20 cellular contexts compared by ENCODE assay signal in the genomic region with DNA sequence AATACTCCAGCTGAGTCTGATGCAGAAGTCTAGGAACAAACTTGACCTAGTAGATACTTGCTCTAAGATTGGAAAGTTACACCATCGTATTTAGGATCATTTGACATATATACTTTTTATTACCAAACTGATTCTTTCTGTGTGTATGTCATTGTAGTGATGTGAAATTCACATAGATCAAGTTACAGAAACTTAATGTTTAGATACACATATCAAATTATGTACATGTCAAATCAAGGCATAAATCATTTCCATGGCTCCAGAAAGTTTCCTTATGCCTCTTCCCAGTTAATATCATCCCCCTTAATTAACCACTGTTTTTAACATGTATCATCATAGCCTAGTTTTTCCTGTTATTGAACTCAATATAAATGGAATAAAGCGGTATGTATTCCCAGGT.
"Had no signal": no experiment of that assay in that cellular context is flagged by ENCODE, and none has a peak within 500 bp of the region (broad histone marks: within the 10 kb centered on the region; RNA-seq: fewer than 3 reads in every experiment).

No MANE protein-coding gene starts in this region.

- H3K27ac Mint-ChIP-seq: activated CD4-positive, alpha-beta T cell treated with anti-CD3 and anti-CD28 coated beads for 36 hours; activated naive CD8-positive, alpha-beta T cell; activated T-helper 1 cell treated with anti-CD3 and anti-CD28 coated beads, Interleukin-12 subunit alpha, Interleukin-12 subunit beta, Interleukin-2, Interleukin-4 antibody, amounts not matched to agents 30 ng/mL and 10 ng/mL and 1 ng/mL, durations not matched to agents 14 hours and 24 hours and 36 hours; natural killer cell treated with Interleukin-12 subunit alpha and Interleukin-12 subunit beta and Interleukin-15 and Interleukin-18, amount 100 ng/mL, for 72 hours; stimulated activated memory B cell treated with anti-CD40 and anti-IgM and Interleukin-4, amounts not matched to agents 10 μg/mL and 1 μg/mL and 100 μg/mL, for 72 hours had no signal

- H3K27me3 Mint-ChIP-seq: activated CD4-positive, alpha-beta T cell treated with anti-CD3 and anti-CD28 coated beads for 36 hours; activated naive CD8-positive, alpha-beta T cell; natural killer cell treated with Interleukin-12 subunit alpha and Interleukin-12 subunit beta and Interleukin-15 and Interleukin-18, amount 100 ng/mL, for 72 hours; stimulated activated memory B cell treated with anti-CD40 and anti-IgM and Interleukin-4, amounts not matched to agents 10 μg/mL and 1 μg/mL and 100 μg/mL, for 72 hours had no signal

- H3K4me1 Mint-ChIP-seq: activated CD4-positive, alpha-beta T cell treated with anti-CD3 and anti-CD28 coated beads for 36 hours; stimulated activated memory B cell treated with anti-CD40 and anti-IgM and Interleukin-4, amounts not matched to agents 10 μg/mL and 1 μg/mL and 100 μg/mL, for 72 hours had no signal

- H3K9me3 ChIP-seq: neutrophil, thoracic aorta had no signal

- H2AFZ ChIP-seq: hepatocyte, parathyroid adenoma had no signal

- H3K27ac ChIP-seq: brain microvascular endothelial cell, hepatocyte, neutrophil, parathyroid adenoma, right lobe of liver, spleen, thoracic aorta had no signal

- DNase-seq: activated CD4-positive, alpha-beta T cell treated with anti-CD3 and anti-CD28 coated beads, Interleukin-2, amount 50 U/mL, for 48 hours; activated gamma-delta T cell treated with Interleukin-2 at 50 U/mL for 16 hours; cortex of kidney; erythroblast; left colon; right lobe of liver; spleen; stimulated activated CD4-positive, alpha-beta T cell treated with anti-CD3 and anti-CD28 coated beads, Interleukin-4, amount 100 ng/mL, for 4 hours had no signal

- H3K9ac ChIP-seq: parathyroid adenoma had no signal

- H3K79me2 ChIP-seq: hepatocyte, parathyroid adenoma had no signal

- H3K4me3 Mint-ChIP-seq: activated CD4-positive, alpha-beta T cell treated with anti-CD3 and anti-CD28 coated beads for 36 hours; activated naive CD8-positive, alpha-beta T cell; activated T-helper 1 cell treated with anti-CD3 and anti-CD28 coated beads, Interleukin-12 subunit alpha, Interleukin-12 subunit beta, Interleukin-2, Interleukin-4 antibody, amounts not matched to agents 30 ng/mL and 10 ng/mL and 1 ng/mL, durations not matched to agents 14 hours and 24 hours and 36 hours; mesothelial cell of epicardium; natural killer cell treated with Interleukin-12 subunit alpha and Interleukin-12 subunit beta and Interleukin-15 and Interleukin-18, amount 100 ng/mL, for 72 hours; stimulated activated memory B cell treated with anti-CD40 and anti-IgM and Interleukin-4, amounts not matched to agents 10 μg/mL and 1 μg/mL and 100 μg/mL, for 72 hours had no signal

- H3K4me3 ChIP-seq: hepatocyte, lung, right lobe of liver, spleen, thoracic aorta had no signal

- H3K9me3 Mint-ChIP-seq: activated T-helper 1 cell treated with anti-CD3 and anti-CD28 coated beads, Interleukin-12 subunit alpha, Interleukin-12 subunit beta, Interleukin-2, Interleukin-4 antibody, amounts not matched to agents 30 ng/mL and 10 ng/mL and 1 ng/mL, durations not matched to agents 14 hours and 24 hours and 36 hours; natural killer cell treated with Interleukin-12 subunit alpha and Interleukin-12 subunit beta and Interleukin-15 and Interleukin-18, amount 100 ng/mL, for 72 hours had no signal

- H3K4me1 ChIP-seq: parathyroid adenoma, right lobe of liver, spleen had no signal

- ATAC-seq: activated CD4-positive, alpha-beta T cell treated with anti-CD3 and anti-CD28 coated beads for 36 hours; left colon; natural killer cell treated with Interleukin-12 subunit alpha and Interleukin-12 subunit beta and Interleukin-15 and Interleukin-18, amount 100 ng/mL, for 72 hours; right lobe of liver had no signal

- H3K36me3 Mint-ChIP-seq: activated naive CD8-positive, alpha-beta T cell; mesothelial cell of epicardium; natural killer cell treated with Interleukin-12 subunit alpha and Interleukin-12 subunit beta and Interleukin-15 and Interleukin-18, amount 100 ng/mL, for 72 hours; stimulated activated memory B cell treated with anti-CD40 and anti-IgM and Interleukin-4, amounts not matched to agents 10 μg/mL and 1 μg/mL and 100 μg/mL, for 72 hours had no signal

- H3K27me3 ChIP-seq: brain microvascular endothelial cell, hepatocyte, neutrophil, right lobe of liver, spleen had no signal

- H3K36me3 ChIP-seq: brain microvascular endothelial cell, neutrophil, right lobe of liver, spleen, thoracic aorta had no signal

- H3K4me2 ChIP-seq: hepatocyte had no signal
